10 cellular contexts compared by ENCODE assay signal in genomic region chr4:39713691-39714090, GRCh38. TPM values are rescaled to one million over a fixed set of nuclear protein-coding genes. Genes with fewer than 3 reads are reported as not detected.
DNase-seq lines count a peak whose midpoint lies in the region; ATAC-seq, FAIRE-seq and TF ChIP-seq lines count a peak whose summit lies in the region.
"Had no signal": no experiment of that assay in that cellular context is flagged by ENCODE, and none has a peak within 500 bp of the region (broad histone marks: within the 10 kb centered on the region; RNA-seq: fewer than 3 reads in every experiment).

No MANE protein-coding gene starts in this region.

- no peak for TF ChIP-seq POLR2A in GM12878 (IDR thresholded peaks at IDR 0.05; ENCODE audit: low read depth, low read length)

- ATAC-seq in HG02798 (IDR thresholded peaks at IDR 0.05; ENCODE audit: poor library complexity, unreplicated experiment): peak; percentile 51
- peak; percentile 51 for ATAC-seq in GM12878
- ATAC-seq in GM18502 (IDR thresholded peaks at IDR 0.05; ENCODE audit: poor library complexity, unreplicated experiment): no peak
- ATAC-seq in HG02973 (IDR thresholded peaks at IDR 0.05; ENCODE audit: unreplicated experiment): no peak
- ATAC-seq in GM21737 (IDR thresholded peaks at IDR 0.05; ENCODE audit: unreplicated experiment): no peak

- FAIRE-seq in GM12878 (lab: Jason Lieb, UNC): peak; percentile 74

- TF ChIP-seq CTCF in GM12864 (IDR thresholded peaks at IDR 0.05; ENCODE audit: low read depth, low read length, missing control alignments): no peak
- TF ChIP-seq CTCF in GM12878 (IDR thresholded peaks at IDR 0.05 in 2 of 3, conservative IDR thresholded peaks at IDR 0.05 in 1 of 3; ENCODE audit: control insufficient read depth in 2 of 3, extremely low read depth in 1 of 3, insufficient read depth in 1 of 3, low read depth in 3 of 3, low read length in 3 of 3): no peak
- TF ChIP-seq CTCF in osteoblast (IDR thresholded peaks at IDR 0.05; ENCODE audit: extremely low read depth, low read depth, low read length): no peak

- H3K4me2 ChIP-seq in GM12878 (ENCODE audit: control insufficient read depth, insufficient read depth) (peak overlapping the region; percentile 92), osteoblast (ENCODE audit: insufficient read depth, low read length) (peak overlapping the region; percentile 61)

- no peak overlapping the region for H2AFZ ChIP-seq in GM12878 (ENCODE audit: control insufficient read depth, low read depth, low read length)
- no peak overlapping the region for H2AFZ ChIP-seq in osteoblast (ENCODE audit: low read length)

- BruUV-seq in GM12878 (replicated peaks; lab: Mats Ljungman, UMichigan): TSS peak; percentile 2

- H3K27me3 ChIP-seq in GM12878 (replicated peaks in 1 of 2; ENCODE audit: control insufficient read depth in 2 of 2, insufficient read depth in 2 of 2, low read length in 1 of 2) (no peaks in the 10 kb centered on the region), osteoblast (ENCODE audit: insufficient read depth, low read length) (no peaks in the 10 kb centered on the region)

- H3K4me1 ChIP-seq in GM12878 (ENCODE audit: control insufficient read depth, insufficient read depth, low read length): peaks cover 60% of the 10 kb centered on the region
- H3K4me1 ChIP-seq in osteoblast (ENCODE audit: insufficient read depth, low read length): peaks cover 15% of the 10 kb centered on the region

- H3K4me3 ChIP-seq in GM12864 (ENCODE audit: low read depth, low read length) (no peak overlapping the region), GM12878 (peak overlapping the region; percentile 53; the same call in 1 of the 2 replicates), osteoblast (ENCODE audit: insufficient read depth, low read length) (peak overlapping the region; percentile 23)
- H3K4me3 ChIP-seq: skin epidermis had no signal

- H3K27ac ChIP-seq in GM12878 (ENCODE audit: control insufficient read depth, insufficient read depth) (peak overlapping the region; percentile 66), osteoblast (ENCODE audit: low read depth, low read length) (peak overlapping the region; percentile 54)
- H3K27ac ChIP-seq: skin epidermis had no signal

- POLR2A ChIA-PET in GM12878 (lab: Charles Lee): interaction anchor here (0.6 to 1.4 kb wide), 4 partner anchors 10 to 345 kb away, joined by 3 to 4 read pairs (median 3); no protein-coding TSS in a partner anchor

- intact Hi-C loops in GM12878 (cut with micrococcal nuclease; ENCODE audit: unreplicated experiment): no loop called here

- 0 out of 2 replicates have a peak overlapping the region, but pooled peaks have one; percentile 29 for H3K9ac ChIP-seq in GM12878 (ENCODE audit: control insufficient read depth, insufficient read depth, low read length)

- RAD21 ChIA-PET in GM12878 (lab: Charles Lee; ENCODE audit: unreplicated experiment): interaction anchor here (0.6 kb wide), 2 partner anchors 43 to 1394 kb away, joined by 3 read pairs; no protein-coding TSS in a partner anchor

- peaks cover 2 to 6% of the 10 kb centered on the region in 2 experiments; a peak in 3 of 4 replicates for H3K36me3 ChIP-seq in GM12878 (ENCODE audit: control insufficient read depth in 2 of 2, insufficient read depth in 2 of 2, low read length in 1 of 2)
- H3K36me3 ChIP-seq in osteoblast (ENCODE audit: insufficient read depth, low read length): peaks cover 3% of the 10 kb centered on the region

- 0% methylated on average over 1 of the region's 1 CpG for WGBS in GM12878 (ENCODE audit: insufficient coverage, insufficient replicate concordance, low lambda C conversion rate, missing lambda C conversion rate)

- no peak for TF ChIP-seq EP300 in GM12878 (IDR thresholded peaks at IDR 0.05; ENCODE audit: borderline replicate concordance in 1 of 2, control insufficient read depth in 1 of 2, low read depth in 2 of 2, low read length in 2 of 2)

- SMC1A ChIA-PET in GM12878 (lab: Charles Lee; ENCODE audit: uncharacterized antibody, unreplicated experiment): interaction anchor here (0.5 to 1.6 kb wide), 6 partner anchors 13 to 696 kb away, joined by 3 to 6 read pairs (median 3); partner anchors contain the start of gene UBE2K

- TF ChIP-seq RAD21 in GM12878 (IDR thresholded peaks at IDR 0.05; ENCODE audit: insufficient read depth, low read depth, low read length): no peak

- DNase-seq in GM12864 (ENCODE audit: low read depth): peak; percentile 55
- DNase-seq in GM12878 (ENCODE audit: low read depth, low spot score): no peak
- DNase-seq in osteoblast (ENCODE audit: insufficient read length, low spot score, missing footprints): no peak
- no peak for DNase-seq in cortex of kidney (lab: John Stamatoyannopoulos, UW)
- DNase-seq: stimulated activated naive CD4-positive, alpha-beta T cell had no signal

- H4K20me1 ChIP-seq in GM12878 (ENCODE audit: control insufficient read depth, insufficient read depth): no peaks in the 10 kb centered on the region
- peaks cover 42% of the 10 kb centered on the region for H4K20me1 ChIP-seq in osteoblast (ENCODE audit: insufficient read depth, low read length)

- H3K79me2 ChIP-seq in GM12878 (ENCODE audit: control insufficient read depth, insufficient read depth, low read length) (peaks cover 87% of the 10 kb centered on the region), osteoblast (ENCODE audit: insufficient read depth, low read length) (peaks cover 94% of the 10 kb centered on the region)

- CTCF ChIA-PET in GM12878 (lab: Yijun Ruan, JAX): interaction anchor here (0.8 kb wide), 1 partner anchor 19 kb away, joined by 3 read pairs; no protein-coding TSS in a partner anchor

- in situ Hi-C loops in GM12878 (cut with MboI): no loop called here

- no peaks in the 10 kb centered on the region for H3K9me3 ChIP-seq in GM12878 (replicated peaks; ENCODE audit: control insufficient read depth, insufficient read depth, low read length)
- H3K9me3 ChIP-seq in osteoblast (ENCODE audit: low read depth, low read length): no peaks in the 10 kb centered on the region

TF ChIP-seq in GM12878, 131 proteins besides CTCF, POLR2A, EP300 and RAD21 (continues in another document):
- TF ChIP-seq EED (IDR thresholded peaks at IDR 0.05; ENCODE audit: low read depth): peak; percentile 63; the same call in 1 of the 2 replicates
- TF ChIP-seq SREBF2 (IDR thresholded peaks at IDR 0.05; ENCODE audit: low read length): no peak
- TF ChIP-seq TCF7 (IDR thresholded peaks at IDR 0.05; ENCODE audit: borderline replicate concordance): no peak
- 0 out of 2 replicates have a peak, but pooled peaks have one; percentile 44 for TF ChIP-seq YY1 (IDR thresholded peaks at IDR 0.05; ENCODE audit: low read depth, low read length)
- no peak for TF ChIP-seq STAT1 (conservative IDR thresholded peaks at IDR 0.05)
- TF ChIP-seq CBX5 (IDR thresholded peaks at IDR 0.05; ENCODE audit: low read depth): 0 out of 2 replicates have a peak, but pooled peaks have one; percentile 32
- TF ChIP-seq ATF2 (IDR thresholded peaks at IDR 0.05; ENCODE audit: low read length): 0 out of 2 replicates have a peak, but pooled peaks have one; percentile 23
- peak; percentile 73 for TF ChIP-seq ZNF384 (IDR thresholded peaks at IDR 0.05; ENCODE audit: borderline replicate concordance, low read depth, low read length)
- TF ChIP-seq NRF1 (conservative IDR thresholded peaks at IDR 0.05; ENCODE audit: low read depth, low read length): no peak
- TF ChIP-seq NFIC (IDR thresholded peaks at IDR 0.05; ENCODE audit: low read depth, low read length): peak; percentile 71
- no peak for TF ChIP-seq GATAD2B (conservative IDR thresholded peaks at IDR 0.05; ENCODE audit: low read depth)
- TF ChIP-seq RUNX3 (IDR thresholded peaks at IDR 0.05; ENCODE audit: low read length): peak; percentile 38
- peak; percentile 93 for TF ChIP-seq MEF2A (IDR thresholded peaks at IDR 0.05; ENCODE audit: insufficient read depth, low read depth, low read length)

RNA-seq across cellular contexts. Expression of gene UBE2K, which starts 15.8 kb away (rescaled TPM):
- total RNA-seq in GM12878 (2013; cell fraction: nucleolus; rRNA removed): 34.6 and 36.7 TPM in 2 replicates
- total RNA-seq in GM12878 (2014; rRNA removed): 20.5 and 22.5 TPM in 2 replicates
- total RNA-seq in GM12878 (2014; rRNA removed; fragmentation: Illumina TruSeq; extraction: Trizol): 17.0 and 20.0 TPM in 2 replicates
- total RNA-seq in GM12878 (2021): 71.4 and 78.5 TPM in 2 replicates
- polyA plus RNA-seq in GM12878 (2011; ENCODE audit: low read depth): 47.3 TPM
- polyA plus RNA-seq in GM12878 (2011; rRNA removed): 111 and 158 TPM in 2 replicates
- polyA plus RNA-seq in GM12878 (2011; cell fraction: cytosol; rRNA removed): 50.9 and 51.8 TPM in 2 replicates
- 18.6 and 26.0 TPM in 2 replicates for polyA plus RNA-seq in GM12878 (2011; cell fraction: nucleus; rRNA removed)
- polyA plus RNA-seq in GM12878 (2012): 83.2 and 83.3 TPM in 2 replicates
- polyA plus RNA-seq in GM12878 (2014; fragmentation: Illumina TruSeq; extraction: Trizol): 55.4 and 67.2 TPM in 2 replicates
- polyA plus RNA-seq in GM12878 (2014; fragmentation: Nextera tagmentation; extraction: Ambion mirVana): 10 to 100 TPM; 54.3 to 96.4 TPM
- polyA plus RNA-seq in GM12878 (2014; rRNA removed): 79.6 and 102 TPM in 2 replicates
- 100 to 1,000 TPM; 113 to 141 TPM for polyA plus RNA-seq in GM12878 (2016; fragmentation: Nextera tagmentation; extraction: Ambion mirVana)
- polyA minus RNA-seq in GM12878 (2011; rRNA and poly(A)+ RNA removed): 23.8 and 35.3 TPM in 2 replicates
- 14.8 and 20.2 TPM in 2 replicates for polyA minus RNA-seq in GM12878 (2011; cell fraction: cytosol; rRNA and poly(A)+ RNA removed)
- polyA minus RNA-seq in GM12878 (2011; cell fraction: nucleus; rRNA and poly(A)+ RNA removed): 5.4 and 15.5 TPM in 2 replicates
- total RNA-seq in osteoblast: 19.2 and 19.4 TPM in 2 replicates

Comparison
In these comparisons a context has a peak if more than half of its experiments do, and no peak if none do; other contexts are left out.
1. ATAC-seq: peak in HG02798 (single experiment) and GM12878 (single experiment); none in GM18502 (single experiment), HG02973 (single experiment) and GM21737 (single experiment).